Comparison of ENCODE assay signal across 19 cellular contexts in genomic region chr3:189013224-189013888, GRCh38.
"Had no signal": no experiment of that assay in that cellular context is flagged by ENCODE, and none has a peak within 500 bp of the region (broad histone marks: within the 10 kb centered on the region; RNA-seq: fewer than 3 reads in every experiment).

No MANE protein-coding gene starts in this region.

- H3K27ac Mint-ChIP-seq: activated B cell treated with CpG ODN at 0.5 μM for 24 hours; progenitor cell of endocrine pancreas; stimulated activated naive B cell treated with anti-CD40 and anti-IgM and Interleukin-4, amounts not matched to agents 10 μg/mL and 1 μg/mL and 100 μg/mL, for 72 hours had no signal

- H3K4me1 ChIP-seq: body of pancreas, gastroesophageal sphincter, left ventricle myocardium inferior, sigmoid colon, SJSA1, upper lobe of left lung had no signal

- H3K4me1 Mint-ChIP-seq: activated B cell treated with CpG ODN at 0.5 μM for 24 hours; stimulated activated naive B cell treated with anti-CD40 and anti-IgM and Interleukin-4, amounts not matched to agents 10 μg/mL and 1 μg/mL and 100 μg/mL, for 72 hours had no signal

- H3K4me2 ChIP-seq: smooth muscle cell had no signal

- ATAC-seq: body of pancreas; gastroesophageal sphincter; naive thymus-derived CD8-positive, alpha-beta T cell; stimulated activated naive B cell treated with anti-CD40 and anti-IgM and Interleukin-4, amounts not matched to agents 10 μg/mL and 1 μg/mL and 100 μg/mL, for 72 hours had no signal

- H3K36me3 ChIP-seq: cardiac muscle cell, gastroesophageal sphincter, left ventricle myocardium inferior, sigmoid colon, SJSA1, upper lobe of left lung had no signal

- H3K27me3 ChIP-seq: body of pancreas, cardiac muscle cell, gastroesophageal sphincter, sigmoid colon, SJSA1, upper lobe of left lung had no signal

- DNase-seq: activated B cell treated with CpG ODN at 0.5 μM for 24 hours; activated CD4-positive, alpha-beta T cell treated with anti-CD3 and anti-CD28 coated beads for 4 hours; anterior cingulate cortex; body of pancreas; head of caudate nucleus; hypothalamus; left ventricle myocardium inferior; naive thymus-derived CD8-positive, alpha-beta T cell; retina; sigmoid colon; stimulated activated CD4-positive, alpha-beta T cell treated with anti-CD3 and anti-CD28 coated beads, Interleukin-15, amount 100 ng/mL, for 24 hours; stimulated activated naive B cell treated with anti-CD40 and anti-IgM and Interleukin-4, amounts not matched to agents 10 μg/mL and 1 μg/mL and 100 μg/mL, for 72 hours; upper lobe of left lung had no signal

- H3K9me3 ChIP-seq: SJSA1, upper lobe of left lung had no signal

- H3K4me3 Mint-ChIP-seq: activated B cell treated with CpG ODN at 0.5 μM for 24 hours; naive thymus-derived CD8-positive, alpha-beta T cell; stimulated activated naive B cell treated with anti-CD40 and anti-IgM and Interleukin-4, amounts not matched to agents 10 μg/mL and 1 μg/mL and 100 μg/mL, for 72 hours had no signal

- H3K27me3 Mint-ChIP-seq: progenitor cell of endocrine pancreas had no signal

- H3K27ac ChIP-seq: body of pancreas, cardiac muscle cell, epithelial cell of prostate, gastroesophageal sphincter, left ventricle myocardium inferior, sigmoid colon, SJSA1, upper lobe of left lung had no signal

- H3K4me3 ChIP-seq: body of pancreas, cardiac muscle cell, gastroesophageal sphincter, left ventricle myocardium inferior, sigmoid colon, SJSA1, smooth muscle cell, upper lobe of left lung had no signal
